In genomic region chr13:32829269-32829668, GRCh38 we compare ENCODE assay signal across 1 cellular context.
TF ChIP-seq lines count a peak whose summit lies in the region.

No MANE protein-coding gene starts in this region.

TF ChIP-seq in A549, 52 proteins besides CTCF, POLR2A, EP300 and RAD21 (continued from another document):
- TF ChIP-seq PBX3 (IDR thresholded peaks at IDR 0.05) (no peak), FOXS1 (CRISPR knock-in tag; IDR thresholded peaks at IDR 0.05) (no peak), MAZ (IDR thresholded peaks at IDR 0.05; ENCODE audit: borderline replicate concordance, low read depth, low read length) (no peak)
